In the genomic region with DNA sequence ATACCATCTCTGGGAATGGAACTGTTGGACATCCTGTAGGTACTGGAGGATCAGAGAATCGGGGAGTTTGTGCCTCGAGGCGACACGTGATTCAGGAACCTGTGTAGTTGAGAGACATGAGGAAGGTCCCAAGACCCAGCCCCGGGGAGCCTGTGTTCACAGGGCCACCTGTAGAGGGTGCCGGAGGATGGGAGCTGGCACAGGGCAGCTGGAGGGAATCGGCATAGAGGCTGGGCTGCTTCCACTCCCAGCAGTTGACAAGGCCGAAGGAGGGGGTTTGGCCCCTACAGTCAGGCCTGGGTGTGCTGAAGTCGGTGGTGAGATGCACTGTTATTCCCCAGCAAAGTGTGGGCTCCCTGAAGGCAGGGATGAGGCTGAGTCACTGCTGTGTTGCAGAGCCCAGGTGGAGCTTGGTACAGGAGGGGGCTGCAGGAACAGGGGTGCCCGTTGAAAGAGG, we compare ENCODE assay signal across 8 cellular contexts. TPM values are rescaled to one million over a fixed set of nuclear protein-coding genes. Genes with fewer than 3 reads are reported as not detected.
DNase-seq lines count a peak whose midpoint lies in the region; ATAC-seq and TF ChIP-seq lines count a peak whose summit lies in the region.

No MANE protein-coding gene starts in this region.

- peak; percentile 35 for TF ChIP-seq CTCF in MM.1S (IDR thresholded peaks at IDR 0.05; ENCODE audit: low read length)
- peak; percentile 41 for TF ChIP-seq CTCF in neural crest cell (conservative IDR thresholded peaks at IDR 0.05)

- POLR2A ChIA-PET in activated naive CD8-positive, alpha-beta T cell treated with anti-CD3 and anti-CD28 coated beads, Interleukin-2, amount 10 ng/mL, durations not matched to agents 7 days and 5 days (lab: Charles Lee) = interaction anchor here (0.8 to 1.9 kb wide), 3 partner anchors 9 to 159 kb away, joined by 3 to 4 read pairs (median 3); a partner anchor contains a TSS

- no peaks in the 10 kb centered on the region; the same call in 1 of the 2 replicates for H3K36me3 ChIP-seq in MM.1S (replicated peaks; ENCODE audit: insufficient read depth, low read length)

- H3K9me3 ChIP-seq in MM.1S (replicated peaks; ENCODE audit: insufficient read depth, low read length) = no peaks in the 10 kb centered on the region

- no peaks in the 10 kb centered on the region for H3K9me2 ChIP-seq in MM.1S (replicated peaks; ENCODE audit: insufficient read depth, low read length)

- H3K79me2 ChIP-seq in MM.1S (ENCODE audit: low read length) = peaks cover 6% of the 10 kb centered on the region; the same call in 1 of the 2 replicates

- no peak overlapping the region for H3K4me2 ChIP-seq in MM.1S (ENCODE audit: low read depth, low read length)

- no peaks in the 10 kb centered on the region for H3K4me1 ChIP-seq in MM.1S (ENCODE audit: low read length)

- H3K9ac ChIP-seq in MM.1S (ENCODE audit: low read length) = no peak overlapping the region

- peaks cover 17% of the 10 kb centered on the region; the same call in 1 of the 2 replicates for H3F3A ChIP-seq in MM.1S (ENCODE audit: insufficient read depth, low read length)

- in situ Hi-C loops in ACHN (cut with HindIII; ENCODE audit: low pct_ligation_motif_present, low pct_unique_long_range_greater_than_20kb, low sequenced_read_pairs) = no loop called here

- no peak overlapping the region for H3K27ac ChIP-seq in MM.1S (ENCODE audit: low read length)

- no peaks in the 10 kb centered on the region for H3K27me3 ChIP-seq in MM.1S (replicated peaks; ENCODE audit: insufficient read depth, low read length)

- no peak overlapping the region for H3K4me3 ChIP-seq in MM.1S (ENCODE audit: low read length)

- ATAC-seq in activated naive CD8-positive, alpha-beta T cell treated with anti-CD3 and anti-CD28 coated beads, Interleukin-2, amount 10 ng/mL, durations not matched to agents 7 days and 5 days (ENCODE audit: low read depth) = no peak
- ATAC-seq in GM18868 (IDR thresholded peaks at IDR 0.05; ENCODE audit: unreplicated experiment) (no peak), HG02970 (IDR thresholded peaks at IDR 0.05; ENCODE audit: low FRiP score, unreplicated experiment) (no peak)

- H3K4me1 Mint-ChIP-seq in activated naive CD8-positive, alpha-beta T cell treated with anti-CD3 and anti-CD28 coated beads, Interleukin-2, amount 10 ng/mL, durations not matched to agents 7 days and 5 days = peaks cover 14% of the 10 kb centered on the region
- H3K4me1 Mint-ChIP-seq in neural crest cell = peaks cover 42% of the 10 kb centered on the region

- H3K9me3 Mint-ChIP-seq in activated naive CD8-positive, alpha-beta T cell treated with anti-CD3 and anti-CD28 coated beads, Interleukin-2, amount 10 ng/mL, durations not matched to agents 7 days and 5 days = peaks cover 4% of the 10 kb centered on the region
- H3K9me3 Mint-ChIP-seq in neural crest cell = peaks cover 3% of the 10 kb centered on the region

- no peaks in the 10 kb centered on the region for H3K27me3 Mint-ChIP-seq in activated naive CD8-positive, alpha-beta T cell treated with anti-CD3 and anti-CD28 coated beads, Interleukin-2, amount 10 ng/mL, durations not matched to agents 7 days and 5 days
- H3K27me3 Mint-ChIP-seq in neural crest cell (ENCODE audit: low read depth) = peaks cover 7% of the 10 kb centered on the region

- peak overlapping the region; percentile 42 for H3K27ac Mint-ChIP-seq in activated naive CD8-positive, alpha-beta T cell treated with anti-CD3 and anti-CD28 coated beads, Interleukin-2, amount 10 ng/mL, durations not matched to agents 7 days and 5 days
- H3K27ac Mint-ChIP-seq in neural crest cell (ENCODE audit: unreplicated experiment) = no peak overlapping the region

- H4K20me1 ChIP-seq in MM.1S (ENCODE audit: insufficient read depth, low read length) = no peaks in the 10 kb centered on the region

- H2AFZ ChIP-seq in MM.1S (ENCODE audit: low read length) = no peak overlapping the region

- DNase-seq in NCI-H1436 (lab: John Stamatoyannopoulos, UW) = peak; percentile 43
- DNase-seq in NCI-H1436 treated with DMSO at 0.1 percent for 48 hours (lab: John Stamatoyannopoulos, UW) = no peak
- no peak for DNase-seq in MM.1S
- peak; percentile 59 for DNase-seq in activated naive CD8-positive, alpha-beta T cell treated with anti-CD3 and anti-CD28 coated beads, Interleukin-2, amount 10 ng/mL, durations not matched to agents 7 days and 5 days
- no peak for DNase-seq in neural crest cell (ENCODE audit: low read depth, low spot score)
- DNase-seq in ACHN = no peak

- peaks cover 15% of the 10 kb centered on the region for H3K36me3 Mint-ChIP-seq in activated naive CD8-positive, alpha-beta T cell treated with anti-CD3 and anti-CD28 coated beads, Interleukin-2, amount 10 ng/mL, durations not matched to agents 7 days and 5 days
- H3K36me3 Mint-ChIP-seq in neural crest cell (ENCODE audit: low read depth) = peaks cover 2% of the 10 kb centered on the region

- H3K4me3 Mint-ChIP-seq in activated naive CD8-positive, alpha-beta T cell treated with anti-CD3 and anti-CD28 coated beads, Interleukin-2, amount 10 ng/mL, durations not matched to agents 7 days and 5 days = no peak overlapping the region
- peak overlapping the region; percentile 51 for H3K4me3 Mint-ChIP-seq in neural crest cell

RNA-seq across cellular contexts. Expression of a gene that starts 2.5 kb away (rescaled TPM):
- 10 to 100 TPM; 39.6 to 43.4 TPM for total RNA-seq in activated naive CD8-positive, alpha-beta T cell treated with anti-CD3 and anti-CD28 coated beads, Interleukin-2, amount 10 ng/mL, durations not matched to agents 7 days and 5 days
- total RNA-seq in neural crest cell = 251 and 254 TPM in 2 replicates

RNA-seq across cellular contexts. Expression of a gene that starts 21.3 kb away (rescaled TPM):
- 100 to 1,000 TPM; 152 to 158 TPM for total RNA-seq in activated naive CD8-positive, alpha-beta T cell treated with anti-CD3 and anti-CD28 coated beads, Interleukin-2, amount 10 ng/mL, durations not matched to agents 7 days and 5 days
- total RNA-seq in neural crest cell = 68.0 and 71.8 TPM in 2 replicates

RNA-seq across cellular contexts. Expression of a gene that starts 43.0 kb away (rescaled TPM):
- 1 to 10 TPM; 1.2 to 1.6 TPM for total RNA-seq in activated naive CD8-positive, alpha-beta T cell treated with anti-CD3 and anti-CD28 coated beads, Interleukin-2, amount 10 ng/mL, durations not matched to agents 7 days and 5 days
- not detected in 2 replicates for total RNA-seq in neural crest cell

RNA-seq across cellular contexts. Expression of a gene that starts 54.5 kb away (rescaled TPM):
- total RNA-seq in activated naive CD8-positive, alpha-beta T cell treated with anti-CD3 and anti-CD28 coated beads, Interleukin-2, amount 10 ng/mL, durations not matched to agents 7 days and 5 days = under 1 TPM; 0.34 to 0.75 TPM
- total RNA-seq in neural crest cell = 1.2 TPM in 2 replicates

Comparison
In these comparisons a context has a peak if more than half of its experiments do, and no peak if none do; other contexts are left out.
1. DNase-seq: peak in NCI-H1436 (single experiment) and activated naive CD8-positive, alpha-beta T cell treated with anti-CD3 and anti-CD28 coated beads, Interleukin-2, amount 10 ng/mL, durations not matched to agents 7 days and 5 days (single experiment); none in NCI-H1436 treated with DMSO at 0.1 percent for 48 hours (single experiment), MM.1S (single experiment), neural crest cell (single experiment) and ACHN (single experiment).